Comparison of ENCODE assay signal across 8 cellular contexts in the genomic region with DNA sequence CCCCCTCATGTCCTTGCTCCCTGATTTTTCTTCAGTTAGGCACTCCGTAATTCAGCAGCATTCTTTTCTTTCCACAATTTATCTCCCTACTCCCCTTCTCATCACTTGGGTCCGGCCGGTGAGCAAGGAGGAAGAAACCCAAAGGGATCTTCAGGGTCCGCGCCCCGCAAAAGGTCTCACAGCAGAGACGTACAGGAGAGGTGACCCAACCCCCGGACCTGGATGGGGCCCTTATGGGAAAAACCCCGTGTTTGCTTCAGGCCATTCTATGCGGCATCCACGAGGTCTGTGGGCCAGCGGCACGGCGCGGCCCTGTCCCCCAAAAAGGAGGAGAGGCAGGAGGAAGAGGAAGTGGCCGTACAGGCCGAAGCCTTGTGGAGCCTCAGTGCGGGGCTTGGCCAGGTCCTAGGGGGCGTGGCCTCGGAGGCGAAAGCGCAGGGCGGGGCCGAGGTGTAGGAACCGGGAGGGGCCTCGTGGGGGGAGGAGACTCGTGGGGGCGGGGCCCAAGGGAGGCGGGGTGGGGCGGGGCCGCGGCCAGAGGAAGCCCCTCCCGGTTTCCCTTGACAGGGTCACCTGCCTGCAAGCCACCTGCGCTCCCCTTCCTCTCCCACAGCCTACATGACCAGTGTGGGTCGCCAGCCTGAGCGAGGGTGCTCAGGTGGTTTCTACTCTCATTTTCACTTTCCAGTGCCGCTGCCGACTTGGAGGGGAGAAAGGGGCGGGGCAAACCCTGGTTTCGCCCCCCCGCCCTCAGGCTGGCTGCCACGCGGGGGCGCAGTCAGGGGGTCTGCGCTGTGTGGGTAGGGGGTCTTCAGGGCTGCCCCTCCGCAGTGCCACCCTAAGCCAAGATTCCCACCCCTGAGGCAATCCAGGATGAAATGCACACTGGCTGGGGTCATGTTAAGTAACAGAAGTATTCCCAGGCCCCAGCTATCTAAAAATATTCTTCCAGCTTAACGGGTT.
DNase-seq lines count a peak whose midpoint lies in the region; ATAC-seq and TF ChIP-seq lines count a peak whose summit lies in the region.

No MANE protein-coding gene starts in this region.

- CTCF ChIA-PET in PC-9 (lab: Charles Lee), result no interaction called here

- peak overlapping the region; percentile 69 for H3K27ac ChIP-seq in PC-9

- peak overlapping the region; percentile 99 for H2AFZ ChIP-seq in PC-9

- DNase-seq in COLO829 (ENCODE audit: low spot score) (peak; percentile 68), HK-2 (ENCODE audit: unreplicated experiment) (peak; percentile 91), PC-9 (peak; percentile 74 to 97), fibroblast of mammary gland (ENCODE audit: low read depth) (peak; percentile 86), natural killer cell (peak; percentile 83)
- peak; percentile 66 to 75 for DNase-seq in activated T-helper 1 cell treated with anti-CD3 and anti-CD28 coated beads, Interleukin-2, amount 50 U/mL, for 16 hours (ENCODE audit: low read depth in 1 of 2, low spot score in 1 of 2)
- peak; percentile 64 to 87 (median 80) for DNase-seq in stimulated activated naive CD4-positive, alpha-beta T cell (lab: John Stamatoyannopoulos, UW)

- no peaks in the 10 kb centered on the region for H3K27me3 ChIP-seq in PC-9 (ENCODE audit: insufficient read depth, low read depth)

- no peaks in the 10 kb centered on the region for H3K79me2 ChIP-seq in PC-9 (ENCODE audit: low read depth)

- H3K27me3 Mint-ChIP-seq in natural killer cell (ENCODE audit: low read depth in 2 of 2), result no peaks in the 10 kb centered on the region

- no peaks in the 10 kb centered on the region for H3F3A ChIP-seq in PC-9 (ENCODE audit: insufficient read depth, low read depth)

- H3K4me3 ChIP-seq in PC-9 (peak overlapping the region; percentile 78), fibroblast of mammary gland (ENCODE audit: control insufficient read depth, low read depth, low read length) (peak overlapping the region; percentile 64)

- H3K36me3 ChIP-seq in PC-9 (ENCODE audit: low read depth), result no peaks in the 10 kb centered on the region

- POLR2A ChIA-PET in PC-9 (lab: Charles Lee; ENCODE audit: unreplicated experiment), result no interaction called here

- peak; percentile 94 for ATAC-seq in GM19455 (IDR thresholded peaks at IDR 0.05; ENCODE audit: unreplicated experiment)
- peak; percentile 97 to 100 (median 97) for ATAC-seq in natural killer cell

- intact Hi-C loops in PC-9 (cut with micrococcal nuclease; ENCODE audit: unreplicated experiment), result loop anchor here (1.0 kb wide), 3 partner anchors 70 to 160 kb away; a partner anchor contains a TSS
- intact Hi-C loops in natural killer cell (cut with micrococcal nuclease), result loop anchor here (1.0 to 10.0 kb wide), 2 partner anchors 70 to 160 kb away; a partner anchor contains a TSS

- peak overlapping the region; percentile 89 for H3K4me3 Mint-ChIP-seq in natural killer cell

- H3K4me1 Mint-ChIP-seq in natural killer cell, result peaks cover 10 to 19% of the 10 kb centered on the region in 2 donors

- no peaks in the 10 kb centered on the region for H3K9me2 ChIP-seq in PC-9 (ENCODE audit: insufficient read depth)

- H3K9me3 ChIP-seq in PC-9 (ENCODE audit: insufficient read depth, low read depth), result no peaks in the 10 kb centered on the region

- peak overlapping the region; percentile 89 to 93 for H3K27ac Mint-ChIP-seq in natural killer cell

- H3K9me3 Mint-ChIP-seq in natural killer cell, result no peaks in the 10 kb centered on the region

- H4K20me1 ChIP-seq in PC-9 (ENCODE audit: insufficient read depth), result no peaks in the 10 kb centered on the region

- peak; percentile 58 for TF ChIP-seq CTCF in PC-9 (conservative IDR thresholded peaks at IDR 0.05)
- TF ChIP-seq CTCF in fibroblast of mammary gland (conservative IDR thresholded peaks at IDR 0.05; ENCODE audit: control insufficient read depth, insufficient read depth, low read depth, low read length), result peak; percentile 37
- peak; percentile 45 for TF ChIP-seq CTCF in natural killer cell (IDR thresholded peaks at IDR 0.05)

- peaks cover 7% of the 10 kb centered on the region; the same call in 1 of the 2 replicates for H3K4me1 ChIP-seq in PC-9 (replicated peaks; ENCODE audit: insufficient read depth)

- H3K4me2 ChIP-seq in PC-9, result peak overlapping the region; percentile 92

- no peaks in the 10 kb centered on the region for H3K36me3 Mint-ChIP-seq in natural killer cell

- TSS peak; percentile 96 for BruUV-seq in PC-9 (replicated peaks; lab: Mats Ljungman, UMichigan)

Comparison
In these comparisons a context has a peak if more than half of its experiments do, and no peak if none do; other contexts are left out.
1. Peak in every context shown above with its lines: DNase-seq, ATAC-seq, H3K4me3 ChIP-seq and H3K27ac ChIP-seq.